ENCODE assay signal across 1 cellular context in genomic region chr3:133494469-133494868, GRCh38.
TF ChIP-seq lines count a peak whose summit lies in the region.

No MANE protein-coding gene starts in this region.

TF ChIP-seq in WTC11, 78 proteins besides CTCF, POLR2A, EP300 and RAD21 (continued from another document):
- TF ChIP-seq SP1 (CRISPR knock-in tag; conservative IDR thresholded peaks at IDR 0.05) (no peak), GRHL2 (CRISPR knock-in tag; IDR thresholded peaks at IDR 0.05; ENCODE audit: insufficient replicate concordance, severe bottlenecking) (no peak), ESRRA (CRISPR knock-in tag; IDR thresholded peaks at IDR 0.05; ENCODE audit: borderline replicate concordance) (no peak), JUN (CRISPR knock-in tag; IDR thresholded peaks at IDR 0.05) (no peak), ZNF219 (CRISPR knock-in tag; IDR thresholded peaks at IDR 0.05; ENCODE audit: borderline replicate concordance) (no peak), NR1H2 (CRISPR knock-in tag; IDR thresholded peaks at IDR 0.05) (no peak), FOXJ3 (CRISPR knock-in tag; IDR thresholded peaks at IDR 0.05; ENCODE audit: borderline replicate concordance) (no peak), NR3C1 (CRISPR knock-in tag; conservative IDR thresholded peaks at IDR 0.05; ENCODE audit: low read depth) (no peak), ZNF416 (CRISPR knock-in tag; IDR thresholded peaks at IDR 0.05) (no peak), ZNF281 (CRISPR knock-in tag; IDR thresholded peaks at IDR 0.05) (no peak)
TF ChIP-seq in WTC11: peak in this region for 0.
